In the genomic region with DNA sequence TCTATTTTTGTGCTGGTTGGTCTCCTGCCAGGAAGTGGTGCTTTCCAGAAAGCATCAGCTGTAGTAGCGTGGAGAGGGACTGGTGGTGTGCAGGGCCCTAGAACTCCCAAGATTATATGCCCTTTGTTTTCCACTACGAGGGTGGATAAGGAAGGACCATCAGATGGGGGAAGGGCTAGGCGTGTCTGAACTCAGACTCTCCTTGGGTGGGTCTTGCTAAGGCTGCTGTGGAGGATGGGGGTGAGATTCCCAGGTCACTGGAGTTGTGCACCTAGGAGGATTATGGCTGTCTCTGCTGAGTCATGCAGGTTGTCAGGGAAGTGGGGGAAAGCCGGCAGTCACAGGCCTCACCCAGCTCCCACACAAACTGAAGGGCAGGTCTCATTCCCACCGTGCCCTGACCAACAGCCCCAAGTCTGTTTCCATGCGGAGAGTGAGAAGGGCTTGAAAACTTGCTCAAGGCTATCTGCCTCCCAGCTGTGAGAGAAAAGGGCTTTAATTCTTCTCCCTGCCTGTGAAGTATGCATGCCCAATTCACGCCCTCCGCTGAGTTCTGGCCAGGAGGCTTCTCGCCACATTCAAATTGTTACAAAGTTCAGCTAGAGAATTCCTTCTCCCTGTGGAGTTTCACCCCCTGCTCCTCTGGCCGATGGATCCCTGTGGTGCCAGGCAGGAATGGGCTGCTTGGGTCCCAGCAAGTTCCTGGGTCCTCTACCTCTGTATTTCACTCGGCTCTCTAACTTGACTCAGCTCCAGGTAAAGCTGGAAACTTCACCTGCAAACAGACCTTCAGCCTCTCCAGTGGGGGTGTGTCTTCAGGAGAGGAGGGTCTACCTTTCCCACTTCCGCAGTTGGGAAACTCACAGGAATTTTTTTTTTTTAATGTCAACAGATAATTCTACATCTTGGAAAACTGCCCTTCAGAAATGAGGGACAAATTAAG, we compare ENCODE assay signal across 23 cellular contexts. TPM values are rescaled to one million over a fixed set of nuclear protein-coding genes. Genes with fewer than 3 reads are reported as not detected.
DNase-seq lines count a peak whose midpoint lies in the region; ATAC-seq and TF ChIP-seq lines count a peak whose summit lies in the region.
"Had no signal": no experiment of that assay in that cellular context is flagged by ENCODE, and none has a peak within 500 bp of the region (broad histone marks: within the 10 kb centered on the region; RNA-seq: fewer than 3 reads in every experiment).

No MANE protein-coding gene starts in this region.

- H3K4me2 ChIP-seq in GM23338 (peak overlapping the region; percentile 60; the same call in 1 of the 2 replicates), neuronal stem cell (ENCODE audit: insufficient read depth, low read length, poor library complexity, severe bottlenecking) (no peak overlapping the region)
- H3K4me2 ChIP-seq: SK-N-SH had no signal

- no peaks in the 10 kb centered on the region for H3K9me3 Mint-ChIP-seq in GM23338
- H3K9me3 Mint-ChIP-seq: activated CD4-positive, alpha-beta memory T cell treated with anti-CD3 and anti-CD28 coated beads, Interleukin-2, amount 10 ng/mL, durations not matched to agents 7 days and 5 days had no signal

- H3K36me3 ChIP-seq in GM23338 (ENCODE audit: insufficient read depth) (no peaks in the 10 kb centered on the region), adipocyte (ENCODE audit: control insufficient read depth, insufficient read depth, low read length, severe bottlenecking) (no peaks in the 10 kb centered on the region), neuronal stem cell (replicated peaks in 1 of 2; ENCODE audit: control insufficient read depth in 2 of 2, insufficient read depth in 2 of 2, low read length in 2 of 2) (no peaks in the 10 kb centered on the region)
- H3K36me3 ChIP-seq: left ventricle myocardium inferior, vagina had no signal

- no peaks in the 10 kb centered on the region for H4K20me1 ChIP-seq in GM23338 (replicated peaks; ENCODE audit: insufficient read depth)

- no peak overlapping the region for H2BK5ac ChIP-seq in neuronal stem cell (ENCODE audit: low read length)

- no peaks in the 10 kb centered on the region for H3K27me3 Mint-ChIP-seq in GM23338 (ENCODE audit: insufficient read depth, low read depth, poor library complexity)

- peaks cover 12% of the 10 kb centered on the region for H3K4me1 Mint-ChIP-seq in GM23338
- H3K4me1 Mint-ChIP-seq: activated CD4-positive, alpha-beta memory T cell treated with anti-CD3 and anti-CD28 coated beads, Interleukin-2, amount 10 ng/mL, durations not matched to agents 7 days and 5 days; CD14-positive monocyte had no signal

- TF ChIP-seq CTCF in GM23338 (conservative IDR thresholded peaks at IDR 0.05; ENCODE audit: low read depth in 2 of 2) = no peak
- TF ChIP-seq CTCF in foreskin keratinocyte (conservative IDR thresholded peaks at IDR 0.05) = no peak

- DNase-seq in GM23338 (ENCODE audit: low spot score) = peak; percentile 14
- no peak for DNase-seq in adipocyte (ENCODE audit: low read depth)
- no peak for DNase-seq in foreskin keratinocyte
- no peak for DNase-seq in neuronal stem cell (ENCODE audit: low spot score)
- DNase-seq in kidney tubule cell (ENCODE audit: low spot score) = no peak
- no peak for DNase-seq in NCI-H446 treated with DMSO at 0.1 percent for 48 hours (lab: John Stamatoyannopoulos, UW)
- DNase-seq in OCI-M2 (lab: John Stamatoyannopoulos, UW; ENCODE audit: unreplicated experiment) = no peak
- DNase-seq: ACHN; activated CD4-positive, alpha-beta memory T cell treated with anti-CD3 and anti-CD28 coated beads, Interleukin-2, amount 10 ng/mL, durations not matched to agents 7 days and 5 days; activated CD4-positive, CD25-positive, alpha-beta regulatory T cell; activated gamma-delta T cell; activated T-cell treated with anti-CD3 and anti-CD28 coated beads for 4 hours; dermis blood vessel endothelial cell; KG1; left ventricle myocardium inferior; MV-4-11; NCI-H1694; SK-N-SH; stimulated activated CD4-positive, alpha-beta T cell treated with anti-CD3 and anti-CD28 coated beads, Interleukin-12 subunit alpha, Interleukin-12 subunit beta, amount 100 ng/mL, for 4 hours; T-helper 9 cell had no signal

- H3K9me3 ChIP-seq in adipocyte (ENCODE audit: control insufficient read depth, low read length) (peaks cover 28% of the 10 kb centered on the region), neuronal stem cell (replicated peaks in 1 of 2; ENCODE audit: control insufficient read depth in 2 of 2, insufficient read depth in 1 of 2, low read depth in 1 of 2, low read length in 2 of 2) (no peaks in the 10 kb centered on the region)
- H3K9me3 ChIP-seq: left ventricle myocardium inferior, SK-N-SH, vagina had no signal

- H3F3A ChIP-seq in GM23338 (replicated peaks; ENCODE audit: low read depth) = no peaks in the 10 kb centered on the region

- H2AFZ ChIP-seq in GM23338 (peak overlapping the region; percentile 69), neuronal stem cell (ENCODE audit: low read length) (peak overlapping the region; percentile 11)

- ATAC-seq in GM23338 = peak; percentile 93
- ATAC-seq in foreskin keratinocyte = peak; percentile 20
- no peak for ATAC-seq in HG03521 (IDR thresholded peaks at IDR 0.05; ENCODE audit: unreplicated experiment)

- no peak overlapping the region for H2BK15ac ChIP-seq in neuronal stem cell (ENCODE audit: low read length)

- H3K4me1 ChIP-seq in GM23338 (ENCODE audit: insufficient read depth) = no peaks in the 10 kb centered on the region
- peaks cover 9% of the 10 kb centered on the region for H3K4me1 ChIP-seq in adipocyte (ENCODE audit: control insufficient read depth, insufficient read depth, low read length)
- no peaks in the 10 kb centered on the region for H3K4me1 ChIP-seq in foreskin keratinocyte
- H3K4me1 ChIP-seq in neuronal stem cell (ENCODE audit: control insufficient read depth in 2 of 2, insufficient read depth in 1 of 2, low read depth in 1 of 2, low read length in 2 of 2) = peaks cover 0 to 1% of the 10 kb centered on the region in 2 donors
- H3K4me1 ChIP-seq: left ventricle myocardium inferior, vagina had no signal

- H2BK12ac ChIP-seq in neuronal stem cell (ENCODE audit: low read length) = no peak overlapping the region

- H3K27ac ChIP-seq in GM23338 (ENCODE audit: low read depth) (no peak overlapping the region), foreskin keratinocyte (no peak overlapping the region), neuronal stem cell (replicated peaks; ENCODE audit: low read length) (no peak overlapping the region)
- H3K27ac ChIP-seq: left ventricle myocardium inferior, vagina had no signal

- H3K27me3 ChIP-seq in GM23338 (ENCODE audit: insufficient read depth) (no peaks in the 10 kb centered on the region), adipocyte (replicated peaks; ENCODE audit: control insufficient read depth, insufficient read depth, low read length) (peaks cover 48% of the 10 kb centered on the region), foreskin keratinocyte (no peaks in the 10 kb centered on the region), neuronal stem cell (ENCODE audit: control insufficient read depth in 3 of 3, insufficient read depth in 3 of 3, low read depth in 1 of 3, low read length in 3 of 3) (peaks cover 0 to 15% (median 0%) of the 10 kb centered on the region in 3 experiments)
- H3K27me3 ChIP-seq: vagina had no signal

- no peak overlapping the region for H3K4ac ChIP-seq in neuronal stem cell (ENCODE audit: low read length)

- WGBS in neuronal stem cell (ENCODE audit: extremely low coverage in 2 of 2, insufficient read length in 2 of 2, insufficient replicate concordance in 1 of 2), 2 donors = no CpG with 5 or more reads among the region's 12 CpGs

- H3K4me3 Mint-ChIP-seq in GM23338 = peak overlapping the region; percentile 38; the same call in 2 of the 3 replicates
- H3K4me3 Mint-ChIP-seq: activated CD4-positive, alpha-beta memory T cell treated with anti-CD3 and anti-CD28 coated beads, Interleukin-2, amount 10 ng/mL, durations not matched to agents 7 days and 5 days; CD14-positive monocyte had no signal

- no peak overlapping the region for H3K23ac ChIP-seq in neuronal stem cell (ENCODE audit: low read depth, low read length, poor library complexity)

- H3K4me3 ChIP-seq in GM23338 (no peak overlapping the region), adipocyte (ENCODE audit: low read length) (peak overlapping the region; percentile 5), neuronal stem cell (ENCODE audit: low read length in 2 of 2) (no peak overlapping the region)
- H3K4me3 ChIP-seq: left ventricle myocardium inferior, vagina had no signal

- H3K27ac Mint-ChIP-seq in GM23338 = peak overlapping the region; percentile 59; the same call in 1 of the 2 replicates
- H3K27ac Mint-ChIP-seq: activated CD4-positive, alpha-beta memory T cell treated with anti-CD3 and anti-CD28 coated beads, Interleukin-2, amount 10 ng/mL, durations not matched to agents 7 days and 5 days had no signal

- H2BK120ac ChIP-seq in neuronal stem cell (ENCODE audit: low read depth, low read length) = no peak overlapping the region

- H3K9ac ChIP-seq in adipocyte (ENCODE audit: low read length) = no peak overlapping the region
- no peak overlapping the region for H3K9ac ChIP-seq in neuronal stem cell (ENCODE audit: low read depth, low read length, poor library complexity)
- H3K9ac ChIP-seq: SK-N-SH had no signal

- no peak overlapping the region for H2AK5ac ChIP-seq in neuronal stem cell (ENCODE audit: low read depth, low read length)

- H3K14ac ChIP-seq in neuronal stem cell (ENCODE audit: low read length) = no peak overlapping the region

- H3K18ac ChIP-seq in neuronal stem cell (ENCODE audit: low read length) = no peak overlapping the region

- H3K79me1 ChIP-seq in neuronal stem cell (ENCODE audit: low read depth, low read length) = no peaks in the 10 kb centered on the region

- no peak overlapping the region for H4K8ac ChIP-seq in neuronal stem cell (ENCODE audit: low read depth, low read length)

- no peaks in the 10 kb centered on the region for H3K36me3 Mint-ChIP-seq in GM23338 (ENCODE audit: low read depth)
- H3K36me3 Mint-ChIP-seq: CD14-positive monocyte had no signal

- no peaks in the 10 kb centered on the region for H3K79me2 ChIP-seq in GM23338 (replicated peaks; ENCODE audit: insufficient read depth)

- no peak overlapping the region for H4K91ac ChIP-seq in neuronal stem cell (ENCODE audit: low read depth, low read length, poor library complexity)

- H3K9me2 ChIP-seq in GM23338 (ENCODE audit: insufficient read depth) = no peaks in the 10 kb centered on the region
- H3K9me2 ChIP-seq: SK-N-SH had no signal

TF ChIP-seq in GM23338, 12 proteins besides CTCF, POLR2A, EP300 and RAD21 (continues in another document):
- no peak for TF ChIP-seq CREB1 (CRISPR knock-in tag; IDR thresholded peaks at IDR 0.05; ENCODE audit: low read depth)

RNA-seq across cellular contexts. Expression of gene CSTF2, which starts 7.7 kb away (rescaled TPM):
- 30.1 and 35.7 TPM in 2 replicates for total RNA-seq in GM23338 (2014; rRNA removed; shearing (Covaris generic))
- 24.4 and 25.8 TPM in 2 replicates for polyA plus RNA-seq in GM23338 (2016; fragmentation: Nextera tagmentation; extraction: Ambion mirVana)
- 31.0 and 34.1 TPM in 2 replicates for total RNA-seq in foreskin keratinocyte
- polyA plus RNA-seq in foreskin keratinocyte = 19.8 and 21.7 TPM in 2 replicates
- 14.1 TPM for polyA plus RNA-seq in neuronal stem cell (2013, experiment 1 of 2)
- 14.0 TPM for polyA plus RNA-seq in neuronal stem cell (2013, experiment 2 of 2)
